ENCODE assay signal across 32 cellular contexts in genomic region chr1:19879227-19879626, GRCh38. TPM values are rescaled to one million over a fixed set of nuclear protein-coding genes. Genes with fewer than 3 reads are reported as not detected.
"Had no signal": no experiment of that assay in that cellular context is flagged by ENCODE, and none has a peak within 500 bp of the region (broad histone marks: within the 10 kb centered on the region; RNA-seq: fewer than 3 reads in every experiment).

No MANE protein-coding gene starts in this region.

- H3K4me3 ChIP-seq: colonic mucosa, esophagus squamous epithelium, gastrocnemius medialis, heart right ventricle, left lung, lower lobe of right lung, mucosa of descending colon had no signal

- H3K9me3 ChIP-seq: colonic mucosa, esophagus squamous epithelium, gastrocnemius medialis, heart right ventricle, left lung, lower lobe of right lung, mucosa of descending colon had no signal

- H3K27ac ChIP-seq: gastrocnemius medialis, heart right ventricle, left lung, lower lobe of right lung had no signal

- FAIRE-seq: endometrium, islet of Langerhans, keratinocyte had no signal

- H3K36me3 ChIP-seq: colonic mucosa, esophagus squamous epithelium, gastrocnemius medialis, heart right ventricle, left lung, lower lobe of right lung had no signal

- DNase-seq: cortex of kidney; effector CD8-positive, alpha-beta T cell; effector memory CD8-positive, alpha-beta T cell; endodermal cell; erythroblast; esophagus squamous epithelium; foreskin fibroblast; foreskin melanocyte; gastrocnemius medialis; glutamatergic neuron; head of caudate nucleus; heart right ventricle; hippocampal formation; left cardiac atrium; left lung; left ventricle myocardium superior; lower lobe of right lung; mesenchymal stem cell had no signal

- H3K4me1 ChIP-seq: colonic mucosa had no signal

- ATAC-seq: effector memory CD8-positive, alpha-beta T cell; esophagus mucosa; gastrocnemius medialis; heart right ventricle; left cardiac atrium; left lung; left ventricle myocardium superior; lower lobe of right lung had no signal

- H3K27me3 ChIP-seq: colonic mucosa, gastrocnemius medialis had no signal

RNA-seq across cellular contexts. Expression of gene PLA2G2E, which starts 44.2 kb away (rescaled TPM):
- total RNA-seq: colonic mucosa, dermis microvascular lymphatic vessel endothelial cell, endodermal cell, esophagus mucosa, esophagus squamous epithelium, gastrocnemius medialis, glomerular endothelial cell, heart right ventricle, kidney epithelial cell, left cardiac atrium, left lung, left ventricle myocardium superior, lower leg skin, lower lobe of right lung, lung microvascular endothelial cell, mesenteric fat pad, mesothelial cell of epicardium, mucosa of descending colon, myocyte had no signal
- polyA plus RNA-seq: heart right ventricle, keratinocyte had no signal
